8 cellular contexts compared by ENCODE assay signal in genomic region chr13:46796129-46796514, GRCh38. TPM values are rescaled to one million over a fixed set of nuclear protein-coding genes. Genes with fewer than 3 reads are reported as not detected.
DNase-seq lines count a peak whose midpoint lies in the region; ATAC-seq and TF ChIP-seq lines count a peak whose summit lies in the region.

No MANE protein-coding gene starts in this region.

- peak overlapping the region; percentile 89 for H3K4me3 Mint-ChIP-seq in CD4-positive, alpha-beta T cell

- peaks cover 43% of the 10 kb centered on the region for H3K4me1 Mint-ChIP-seq in CD4-positive, alpha-beta T cell (ENCODE audit: low read depth)

- no peak for ATAC-seq in CD4-positive, alpha-beta T cell (ENCODE audit: poor library complexity)
- ATAC-seq in esophagus mucosa = no peak
- ATAC-seq in GM18505 (IDR thresholded peaks at IDR 0.05; ENCODE audit: unreplicated experiment) = no peak

- H4K20me1 ChIP-seq in OCI-LY1 (ENCODE audit: insufficient read depth, low read length) = no peaks in the 10 kb centered on the region

- H3K27ac ChIP-seq in CD4-positive, alpha-beta T cell (ENCODE audit: low read depth, low read length) = peak overlapping the region; percentile 83
- peak overlapping the region; percentile 65 for H3K27ac ChIP-seq in OCI-LY1 (ENCODE audit: low read depth, low read length, poor library complexity, severe bottlenecking)

- peak overlapping the region; percentile 75 for H3K4me2 ChIP-seq in OCI-LY1 (ENCODE audit: low read length)

- intact Hi-C loops in CD4-positive, alpha-beta T cell (cut with DNase I, micrococcal nuclease) = loop anchor here (1.0 to 10.0 kb wide), 4 partner anchors 45 to 1879 kb away; no protein-coding TSS in a partner anchor

- TF ChIP-seq CTCF in CD4-positive, alpha-beta T cell (IDR thresholded peaks at IDR 0.05) = no peak
- TF ChIP-seq CTCF in OCI-LY1 (IDR thresholded peaks at IDR 0.05; ENCODE audit: low read length) = no peak

- no peaks in the 10 kb centered on the region for H3K27me3 Mint-ChIP-seq in CD4-positive, alpha-beta T cell

- H3K27me3 ChIP-seq in CD4-positive, alpha-beta T cell (ENCODE audit: control insufficient read depth, insufficient read depth, low read length) = no peaks in the 10 kb centered on the region
- no peaks in the 10 kb centered on the region for H3K27me3 ChIP-seq in OCI-LY1 (ENCODE audit: insufficient read depth, low read length)
- H3K27me3 ChIP-seq in endocrine pancreas (ENCODE audit: control insufficient read depth, insufficient read depth, low read length) = no peaks in the 10 kb centered on the region
- H3K27me3 ChIP-seq in neuron (ENCODE audit: insufficient read depth, low read length) = no peaks in the 10 kb centered on the region

- H3K9me3 Mint-ChIP-seq in CD4-positive, alpha-beta T cell = no peaks in the 10 kb centered on the region

- no peak overlapping the region for H2AFZ ChIP-seq in OCI-LY1 (ENCODE audit: low read length)
- peak overlapping the region; percentile 82 for H2AFZ ChIP-seq in neuron (ENCODE audit: low read depth, low read length)

- H3K27ac Mint-ChIP-seq in CD4-positive, alpha-beta T cell = peak overlapping the region; percentile 94

- H3K9ac ChIP-seq in OCI-LY1 (ENCODE audit: low read length) (peak overlapping the region; percentile 92), endocrine pancreas (ENCODE audit: control insufficient read depth, insufficient read depth, low read length) (peak overlapping the region; percentile 97)

- no peaks in the 10 kb centered on the region for H3K9me2 ChIP-seq in OCI-LY1 (ENCODE audit: low read depth, low read length)

- H3K36me3 Mint-ChIP-seq in CD4-positive, alpha-beta T cell (ENCODE audit: low read depth) = peaks cover 30% of the 10 kb centered on the region

- TF ChIP-seq POLR2A in GM18505 (IDR thresholded peaks at IDR 0.05; ENCODE audit: borderline replicate concordance, extremely low read depth, insufficient read depth, insufficient read length) = no peak

- H3K79me2 ChIP-seq in OCI-LY1 (ENCODE audit: insufficient read depth, low read length) = peaks cover 23% of the 10 kb centered on the region

- peaks cover 8% of the 10 kb centered on the region for H3K36me3 ChIP-seq in OCI-LY1 (ENCODE audit: insufficient read depth, low read length)
- H3K36me3 ChIP-seq in endocrine pancreas (ENCODE audit: control insufficient read depth, insufficient read depth, low read length) = no peaks in the 10 kb centered on the region
- peaks cover 10% of the 10 kb centered on the region for H3K36me3 ChIP-seq in neuron (ENCODE audit: insufficient read depth, low read length)

- DNase-seq in CD4-positive, alpha-beta T cell = no peak
- DNase-seq in NCI-H2171 treated with DMSO at 0.1 percent for 48 hours (lab: John Stamatoyannopoulos, UW) = no peak
- no peak for DNase-seq in SW 1271 (lab: John Stamatoyannopoulos, UW)

- H3K9me3 ChIP-seq in CD4-positive, alpha-beta T cell (ENCODE audit: control insufficient read depth, low read length) = no peaks in the 10 kb centered on the region
- H3K9me3 ChIP-seq in OCI-LY1 (ENCODE audit: low read length) (no peaks in the 10 kb centered on the region), endocrine pancreas (ENCODE audit: control insufficient read depth, low read length) (no peaks in the 10 kb centered on the region), neuron (ENCODE audit: low read length) (no peaks in the 10 kb centered on the region)

- H3K4me3 ChIP-seq in OCI-LY1 (ENCODE audit: low read depth, low read length, poor library complexity, severe bottlenecking) (peak overlapping the region; percentile 84), endocrine pancreas (ENCODE audit: control insufficient read depth, insufficient read depth, low read length) (peak overlapping the region; percentile 68), neuron (ENCODE audit: low read length) (peak overlapping the region; percentile 75)

- CTCF ChIA-PET in CD4-positive, alpha-beta T cell (lab: Charles Lee) = no interaction called here

- H3K4me1 ChIP-seq in OCI-LY1 (ENCODE audit: insufficient read depth, low read length, severe bottlenecking) (peaks cover 33% of the 10 kb centered on the region), endocrine pancreas (ENCODE audit: control insufficient read depth, insufficient read depth, low read length) (peaks cover 20% of the 10 kb centered on the region), neuron (ENCODE audit: insufficient read depth, low read length) (peaks cover 5% of the 10 kb centered on the region)

- POLR2A ChIA-PET in CD4-positive, alpha-beta T cell (lab: Charles Lee) = interaction anchor here (1.1 to 1.7 kb wide), 2 partner anchors 19 to 22 kb away, joined by 4 to 5 read pairs; no protein-coding TSS in a partner anchor

- H3F3A ChIP-seq in OCI-LY1 (ENCODE audit: insufficient read depth, low read length) = no peaks in the 10 kb centered on the region

RNA-seq across cellular contexts. Expression of gene ESD, which starts 0.8 kb away (rescaled TPM):
- total RNA-seq in CD4-positive, alpha-beta T cell = 10 to 100 TPM; 30.8 to 34.1 TPM
- total RNA-seq in esophagus mucosa = 72.2 TPM
